9 cellular contexts compared by ENCODE assay signal in the genomic region with DNA sequence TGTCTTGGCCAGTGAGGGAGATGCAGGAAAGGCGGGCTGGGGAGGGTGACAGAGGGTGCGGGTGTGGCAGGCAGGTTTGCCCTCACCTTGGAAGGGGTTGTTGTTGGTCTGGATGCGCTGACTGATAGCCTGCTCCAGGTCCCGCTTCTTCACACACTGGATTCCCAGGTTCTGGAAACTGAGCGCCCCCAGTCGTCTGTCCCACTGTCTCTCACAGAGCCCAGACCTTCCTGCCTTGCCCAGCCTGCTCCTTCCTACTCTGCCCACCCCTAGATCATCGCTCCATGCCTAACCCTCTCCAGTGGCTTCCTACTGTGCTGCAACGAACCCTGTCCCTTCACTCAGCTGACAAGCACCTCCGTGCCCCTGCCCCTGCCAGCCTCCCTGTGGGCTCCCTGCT. TPM values are rescaled to one million over a fixed set of nuclear protein-coding genes. Genes with fewer than 3 reads are reported as not detected.
DNase-seq lines count a peak whose midpoint lies in the region; ATAC-seq and TF ChIP-seq lines count a peak whose summit lies in the region.
"Had no signal": no experiment of that assay in that cellular context is flagged by ENCODE, and none has a peak within 500 bp of the region (broad histone marks: within the 10 kb centered on the region; RNA-seq: fewer than 3 reads in every experiment).

No MANE protein-coding gene starts in this region.

- H3K4me3 ChIP-seq in breast epithelium: no peak overlapping the region

- no peak for TF ChIP-seq POLR2A in breast epithelium (IDR thresholded peaks at IDR 0.05)

- peaks cover 52% of the 10 kb centered on the region for H3K4me1 Mint-ChIP-seq in activated naive CD4-positive, alpha-beta T cell treated with anti-CD3 and anti-CD28 coated beads, Interleukin-2, amount 50 U/mL, for 24 hours
- peaks cover 62% of the 10 kb centered on the region for H3K4me1 Mint-ChIP-seq in stimulated activated naive CD8-positive, alpha-beta T cell treated with anti-CD3 and anti-CD28 coated beads, Interleukin-15, amount 100 ng/mL, for 72 hours

- intact Hi-C loops in breast epithelium (cut with DNase I; ENCODE audit: low total_unique reads): no loop called here

- no peaks in the 10 kb centered on the region for H3K9me3 ChIP-seq in breast epithelium

- DNase-seq in activated naive CD4-positive, alpha-beta T cell treated with anti-CD3 and anti-CD28 coated beads, Interleukin-2, amount 50 U/mL, for 16 hours: no peak
- DNase-seq in breast epithelium (ENCODE audit: low spot score in 2 of 2) (no peak), hypothalamus (lab: John Stamatoyannopoulos, UW) (no peak), middle frontal gyrus (ENCODE audit: extremely low spot score, low spot score) (no peak)
- DNase-seq in stimulated activated naive CD8-positive, alpha-beta T cell treated with anti-CD3 and anti-CD28 coated beads, Interleukin-15, amount 100 ng/mL, for 72 hours: no peak
- DNase-seq: DND-41; stimulated activated CD4-positive, alpha-beta T cell treated with anti-CD3 and anti-CD28 coated beads, Interleukin-2, amount 100 ng/mL, for 48 hours had no signal

- peaks cover 0 to 12% of the 10 kb centered on the region in 2 donors for H3K4me1 ChIP-seq in breast epithelium

- H3K36me3 Mint-ChIP-seq in activated naive CD4-positive, alpha-beta T cell treated with anti-CD3 and anti-CD28 coated beads, Interleukin-2, amount 50 U/mL, for 24 hours: peaks cover 17% of the 10 kb centered on the region

- no peaks in the 10 kb centered on the region for H3K9me3 Mint-ChIP-seq in activated naive CD4-positive, alpha-beta T cell treated with anti-CD3 and anti-CD28 coated beads, Interleukin-2, amount 50 U/mL, for 24 hours
- no peaks in the 10 kb centered on the region for H3K9me3 Mint-ChIP-seq in stimulated activated naive CD8-positive, alpha-beta T cell treated with anti-CD3 and anti-CD28 coated beads, Interleukin-15, amount 100 ng/mL, for 72 hours
- H3K9me3 Mint-ChIP-seq: mesothelial cell of epicardium had no signal

- peak overlapping the region; percentile 77 for H3K4me3 Mint-ChIP-seq in activated naive CD4-positive, alpha-beta T cell treated with anti-CD3 and anti-CD28 coated beads, Interleukin-2, amount 50 U/mL, for 24 hours
- peak overlapping the region; percentile 13 to 29 for H3K4me3 Mint-ChIP-seq in stimulated activated naive CD8-positive, alpha-beta T cell treated with anti-CD3 and anti-CD28 coated beads, Interleukin-15, amount 100 ng/mL, for 72 hours
- H3K4me3 Mint-ChIP-seq: mesothelial cell of epicardium had no signal

- ATAC-seq in stimulated activated naive CD8-positive, alpha-beta T cell treated with anti-CD3 and anti-CD28 coated beads, Interleukin-15, amount 100 ng/mL, for 72 hours: no peak

- no peak for TF ChIP-seq CTCF in breast epithelium (IDR thresholded peaks at IDR 0.05)

- H3K27ac ChIP-seq in breast epithelium: peak overlapping the region; percentile 15 to 17

- peak overlapping the region; percentile 87 for H3K27ac Mint-ChIP-seq in activated naive CD4-positive, alpha-beta T cell treated with anti-CD3 and anti-CD28 coated beads, Interleukin-2, amount 50 U/mL, for 24 hours
- peak overlapping the region; percentile 16 to 73 for H3K27ac Mint-ChIP-seq in stimulated activated naive CD8-positive, alpha-beta T cell treated with anti-CD3 and anti-CD28 coated beads, Interleukin-15, amount 100 ng/mL, for 72 hours
- H3K27ac Mint-ChIP-seq: mesothelial cell of epicardium had no signal

- no peaks in the 10 kb centered on the region for H3K27me3 Mint-ChIP-seq in activated naive CD4-positive, alpha-beta T cell treated with anti-CD3 and anti-CD28 coated beads, Interleukin-2, amount 50 U/mL, for 24 hours
- no peaks in the 10 kb centered on the region for H3K27me3 Mint-ChIP-seq in stimulated activated naive CD8-positive, alpha-beta T cell treated with anti-CD3 and anti-CD28 coated beads, Interleukin-15, amount 100 ng/mL, for 72 hours

- H3K27me3 ChIP-seq in breast epithelium: no peaks in the 10 kb centered on the region

- H3K36me3 ChIP-seq in breast epithelium: no peaks in the 10 kb centered on the region

RNA-seq across cellular contexts. Expression of gene RELA, which starts 2.7 kb away (rescaled TPM):
- 10 to 100 TPM; 45.0 to 57.7 (median 46.2) TPM for total RNA-seq in breast epithelium

RNA-seq across cellular contexts. Expression of gene SIPA1, which starts 22.1 kb away (rescaled TPM):
- total RNA-seq in breast epithelium: 10 to 100 TPM; 18.2 to 27.9 (median 25.5) TPM

RNA-seq across cellular contexts. Expression of gene PCNX3, which starts 44.5 kb away (rescaled TPM):
- 10 to 100 TPM; 13.4 to 21.0 (median 20.1) TPM for total RNA-seq in breast epithelium

RNA-seq across cellular contexts. Expression of gene MAP3K11, which starts 46.0 kb away (rescaled TPM):
- total RNA-seq in breast epithelium: 10 to 100 TPM; 30.4 to 39.0 (median 36.7) TPM

RNA-seq across cellular contexts. Expression of gene KAT5, which starts 52.0 kb away (rescaled TPM):
- 10 to 100 TPM; 50.1 to 66.7 (median 61.3) TPM for total RNA-seq in breast epithelium
